ENCODE assay signal across 2 cellular contexts in the genomic region with DNA sequence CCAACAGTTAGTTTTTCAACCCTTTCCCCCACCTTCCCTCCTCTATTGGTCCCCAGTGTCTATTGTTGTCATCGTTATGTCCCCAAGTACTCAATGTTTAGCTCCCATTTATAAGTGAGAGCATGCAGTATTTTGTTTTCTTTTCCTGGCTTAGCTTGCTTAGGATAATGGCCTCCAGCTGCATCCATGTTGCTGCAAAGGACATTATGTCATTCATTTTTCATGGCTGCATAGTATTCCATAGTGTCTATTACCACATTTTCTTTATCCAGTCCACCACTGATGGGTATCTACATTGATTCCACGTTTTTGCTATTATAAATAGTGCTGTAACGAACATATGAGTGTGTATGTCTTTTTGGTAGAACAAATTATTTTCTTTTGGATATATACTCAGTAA.
TF ChIP-seq lines count a peak whose summit lies in the region.

No MANE protein-coding gene starts in this region.

TF ChIP-seq in HEK293, 187 proteins besides CTCF, POLR2A, EP300 and RAD21 (continued from another document):
- TF ChIP-seq, protein P1, sequence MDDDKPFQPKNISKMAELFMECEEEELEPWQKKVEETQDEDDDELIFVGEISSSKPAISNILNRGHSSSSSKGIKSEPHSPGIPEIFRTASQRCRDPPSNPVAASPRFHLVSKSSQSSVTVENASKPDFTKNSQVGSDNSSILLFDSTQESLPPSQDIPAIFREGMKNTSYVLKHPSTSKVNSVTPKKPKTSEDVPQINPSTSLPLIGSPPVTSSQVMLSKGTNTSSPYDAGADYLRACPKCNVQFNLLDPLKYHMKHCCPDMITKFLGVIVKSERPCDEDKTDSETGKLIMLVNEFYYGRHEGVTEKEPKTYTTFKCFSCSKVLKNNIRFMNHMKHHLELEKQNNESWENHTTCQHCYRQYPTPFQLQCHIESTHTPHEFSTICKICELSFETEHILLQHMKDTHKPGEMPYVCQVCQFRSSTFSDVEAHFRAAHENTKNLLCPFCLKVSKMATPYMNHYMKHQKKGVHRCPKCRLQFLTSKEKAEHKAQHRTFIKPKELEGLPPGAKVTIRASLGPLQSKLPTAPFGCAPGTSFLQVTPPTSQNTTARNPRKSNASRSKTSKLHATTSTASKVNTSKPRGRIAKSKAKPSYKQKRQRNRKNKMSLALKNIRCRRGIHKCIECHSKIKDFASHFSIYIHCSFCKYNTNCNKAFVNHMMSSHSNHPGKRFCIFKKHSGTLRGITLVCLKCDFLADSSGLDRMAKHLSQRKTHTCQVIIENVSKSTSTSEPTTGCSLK (tag by site-specific recombination; IDR thresholded peaks at IDR 0.05), result no peak
- TF ChIP-seq, protein P2, sequence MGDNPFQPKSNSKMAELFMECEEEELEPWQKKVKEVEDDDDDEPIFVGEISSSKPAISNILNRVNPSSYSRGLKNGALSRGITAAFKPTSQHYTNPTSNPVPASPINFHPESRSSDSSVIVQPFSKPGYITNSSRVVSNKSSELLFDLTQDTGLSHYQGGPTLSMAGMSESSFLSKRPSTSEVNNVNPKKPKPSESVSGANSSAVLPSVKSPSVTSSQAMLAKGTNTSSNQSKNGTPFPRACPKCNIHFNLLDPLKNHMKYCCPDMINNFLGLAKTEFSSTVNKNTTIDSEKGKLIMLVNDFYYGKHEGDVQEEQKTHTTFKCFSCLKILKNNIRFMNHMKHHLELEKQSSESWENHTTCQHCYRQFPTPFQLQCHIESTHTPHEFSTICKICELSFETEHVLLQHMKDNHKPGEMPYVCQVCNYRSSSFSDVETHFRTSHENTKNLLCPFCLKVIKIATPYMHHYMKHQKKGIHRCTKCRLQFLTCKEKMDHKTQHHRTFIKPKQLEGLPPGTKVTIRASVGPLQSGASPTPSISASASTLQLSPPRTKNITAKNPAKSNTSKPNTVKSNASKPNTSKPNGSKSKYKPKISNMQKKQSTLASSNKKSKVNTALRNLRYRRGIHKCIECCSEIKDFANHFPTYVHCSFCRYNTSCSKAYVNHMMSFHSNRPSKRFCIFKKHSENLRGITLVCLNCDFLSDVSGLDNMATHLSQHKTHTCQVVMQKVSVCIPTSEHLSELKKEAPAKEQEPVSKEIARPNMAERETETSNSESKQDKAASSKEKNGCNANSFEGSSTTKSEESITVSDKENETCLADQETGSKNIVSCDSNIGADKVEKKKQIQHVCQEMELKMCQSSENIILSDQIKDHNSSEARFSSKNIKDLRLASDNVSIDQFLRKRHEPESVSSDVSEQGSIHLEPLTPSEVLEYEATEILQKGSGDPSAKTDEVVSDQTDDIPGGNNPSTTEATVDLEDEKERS (tag by site-specific recombination; IDR thresholded peaks at IDR 0.05), result peak; percentile 98
TF ChIP-seq in HEK293: peak in this region for 3.

TF ChIP-seq in K562, 482 proteins besides CTCF, POLR2A, EP300 and RAD21 (continued from another document and continues in another):
- TF ChIP-seq, protein P3, sequence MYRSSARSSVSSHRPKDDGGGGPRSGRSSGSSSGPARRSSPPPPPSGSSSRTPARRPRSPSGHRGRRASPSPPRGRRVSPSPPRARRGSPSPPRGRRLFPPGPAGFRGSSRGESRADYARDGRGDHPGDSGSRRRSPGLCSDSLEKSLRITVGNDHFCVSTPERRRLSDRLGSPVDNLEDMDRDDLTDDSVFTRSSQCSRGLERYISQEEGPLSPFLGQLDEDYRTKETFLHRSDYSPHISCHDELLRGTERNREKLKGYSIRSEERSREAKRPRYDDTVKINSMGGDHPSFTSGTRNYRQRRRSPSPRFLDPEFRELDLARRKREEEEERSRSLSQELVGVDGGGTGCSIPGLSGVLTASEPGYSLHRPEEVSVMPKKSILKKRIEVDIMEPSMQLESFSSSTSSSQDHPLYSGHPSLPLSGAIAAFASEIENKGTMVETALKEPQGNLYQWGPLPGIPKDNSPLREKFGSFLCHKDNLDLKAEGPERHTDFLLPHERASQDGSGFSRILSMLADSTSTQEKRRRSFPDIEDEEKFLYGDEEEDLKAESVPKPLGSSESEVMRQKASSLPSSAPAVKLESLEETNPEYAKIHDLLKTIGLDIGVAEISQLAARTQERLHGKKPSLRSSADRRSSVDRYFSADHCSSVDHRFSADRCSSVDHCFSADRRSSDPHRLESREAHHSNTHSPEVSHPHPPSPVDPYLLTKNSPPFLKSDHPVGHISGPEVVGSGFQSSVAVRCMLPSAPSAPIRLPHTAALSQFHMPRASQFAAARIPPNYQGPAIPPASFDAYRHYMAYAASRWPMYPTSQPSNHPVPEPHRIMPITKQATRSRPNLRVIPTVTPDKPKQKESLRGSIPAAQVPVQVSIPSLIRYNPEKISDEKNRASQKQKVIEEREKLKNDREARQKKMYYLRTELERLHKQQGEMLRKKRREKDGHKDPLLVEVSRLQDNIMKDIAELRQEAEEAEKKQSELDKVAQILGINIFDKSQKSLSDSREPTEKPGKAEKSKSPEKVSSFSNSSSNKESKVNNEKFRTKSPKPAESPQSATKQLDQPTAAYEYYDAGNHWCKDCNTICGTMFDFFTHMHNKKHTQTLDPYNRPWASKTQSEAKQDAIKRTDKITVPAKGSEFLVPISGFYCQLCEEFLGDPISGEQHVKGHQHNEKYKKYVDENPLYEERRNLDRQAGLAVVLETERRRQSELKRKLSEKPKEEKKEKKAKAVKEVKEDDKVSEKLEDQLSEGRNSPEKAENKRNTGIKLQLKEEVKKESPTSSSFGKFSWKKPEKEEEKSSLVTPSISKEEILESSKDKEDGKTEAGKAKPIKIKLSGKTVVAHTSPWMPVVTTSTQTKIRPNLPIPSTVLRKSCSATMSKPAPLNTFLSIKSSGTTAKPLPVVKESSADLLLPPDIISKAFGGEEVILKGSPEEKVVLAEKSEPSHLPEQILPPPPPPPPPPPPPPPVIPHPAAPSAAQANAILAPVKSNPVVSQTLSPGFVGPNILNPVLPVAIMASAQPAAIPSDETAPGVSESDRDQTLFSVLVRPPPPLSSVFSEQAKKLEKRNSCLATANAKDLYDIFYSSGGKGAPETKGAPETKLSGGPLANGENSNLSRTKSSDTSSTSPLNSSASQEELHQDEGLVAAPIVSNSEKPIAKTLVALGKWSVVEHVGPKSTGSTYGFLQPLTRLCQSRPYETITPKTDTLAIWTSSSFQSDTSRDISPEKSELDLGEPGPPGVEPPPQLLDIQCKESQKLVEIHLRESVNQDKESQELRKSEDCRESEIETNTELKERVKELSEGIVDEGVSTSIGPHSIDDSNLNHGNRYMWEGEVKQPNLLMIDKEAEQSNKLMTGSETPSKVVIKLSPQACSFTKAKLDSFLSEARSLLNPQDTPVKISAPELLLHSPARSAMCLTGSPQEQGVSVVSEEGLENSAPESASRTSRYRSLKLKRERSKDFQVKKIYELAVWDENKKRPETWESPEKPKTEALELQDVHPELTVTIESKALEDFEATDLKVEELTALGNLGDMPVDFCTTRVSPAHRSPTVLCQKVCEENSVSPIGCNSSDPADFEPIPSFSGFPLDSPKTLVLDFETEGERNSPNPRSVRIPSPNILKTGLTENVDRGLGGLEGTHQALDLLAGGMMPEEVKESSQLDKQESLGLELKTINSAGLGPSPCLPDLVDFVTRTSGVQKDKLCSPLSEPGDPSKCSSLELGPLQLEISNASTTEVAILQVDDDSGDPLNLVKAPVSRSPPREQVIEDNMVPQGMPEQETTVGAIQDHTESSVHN (IDR thresholded peaks at IDR 0.05; ENCODE audit: borderline replicate concordance in 1 of 2, low read depth in 1 of 2), result no peak
- TF ChIP-seq ZNF197 (CRISPR knock-in tag; IDR thresholded peaks at IDR 0.05; ENCODE audit: low read depth), result no peak
- TF ChIP-seq HDAC1 (IDR thresholded peaks at IDR 0.05), result peak; percentile 36 to 52; a peak in 1 of 4 replicates
- TF ChIP-seq, protein P4, sequence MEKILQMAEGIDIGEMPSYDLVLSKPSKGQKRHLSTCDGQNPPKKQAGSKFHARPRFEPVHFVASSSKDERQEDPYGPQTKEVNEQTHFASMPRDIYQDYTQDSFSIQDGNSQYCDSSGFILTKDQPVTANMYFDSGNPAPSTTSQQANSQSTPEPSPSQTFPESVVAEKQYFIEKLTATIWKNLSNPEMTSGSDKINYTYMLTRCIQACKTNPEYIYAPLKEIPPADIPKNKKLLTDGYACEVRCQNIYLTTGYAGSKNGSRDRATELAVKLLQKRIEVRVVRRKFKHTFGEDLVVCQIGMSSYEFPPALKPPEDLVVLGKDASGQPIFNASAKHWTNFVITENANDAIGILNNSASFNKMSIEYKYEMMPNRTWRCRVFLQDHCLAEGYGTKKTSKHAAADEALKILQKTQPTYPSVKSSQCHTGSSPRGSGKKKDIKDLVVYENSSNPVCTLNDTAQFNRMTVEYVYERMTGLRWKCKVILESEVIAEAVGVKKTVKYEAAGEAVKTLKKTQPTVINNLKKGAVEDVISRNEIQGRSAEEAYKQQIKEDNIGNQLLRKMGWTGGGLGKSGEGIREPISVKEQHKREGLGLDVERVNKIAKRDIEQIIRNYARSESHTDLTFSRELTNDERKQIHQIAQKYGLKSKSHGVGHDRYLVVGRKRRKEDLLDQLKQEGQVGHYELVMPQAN (IDR thresholded peaks at IDR 0.05; ENCODE audit: borderline replicate concordance), result peak; percentile 57; the same call in 1 of the 2 replicates
- TF ChIP-seq HDAC2 (IDR thresholded peaks at IDR 0.05), result peak; percentile 92
- TF ChIP-seq HLTF (IDR thresholded peaks at IDR 0.05), result peak; percentile 64; the same call in 1 of the 2 replicates
- 0 out of 2 replicates have a peak, but pooled peaks have one; percentile 39 for TF ChIP-seq NCOA6 (IDR thresholded peaks at IDR 0.05)
- no peak for TF ChIP-seq CTBP1 (IDR thresholded peaks at IDR 0.05; ENCODE audit: borderline replicate concordance)
- TF ChIP-seq BCOR (IDR thresholded peaks at IDR 0.05), result peak; percentile 98
- peak; percentile 51; the same call in 1 of the 2 replicates for TF ChIP-seq KHSRP (IDR thresholded peaks at IDR 0.05)
- TF ChIP-seq, protein P5, sequence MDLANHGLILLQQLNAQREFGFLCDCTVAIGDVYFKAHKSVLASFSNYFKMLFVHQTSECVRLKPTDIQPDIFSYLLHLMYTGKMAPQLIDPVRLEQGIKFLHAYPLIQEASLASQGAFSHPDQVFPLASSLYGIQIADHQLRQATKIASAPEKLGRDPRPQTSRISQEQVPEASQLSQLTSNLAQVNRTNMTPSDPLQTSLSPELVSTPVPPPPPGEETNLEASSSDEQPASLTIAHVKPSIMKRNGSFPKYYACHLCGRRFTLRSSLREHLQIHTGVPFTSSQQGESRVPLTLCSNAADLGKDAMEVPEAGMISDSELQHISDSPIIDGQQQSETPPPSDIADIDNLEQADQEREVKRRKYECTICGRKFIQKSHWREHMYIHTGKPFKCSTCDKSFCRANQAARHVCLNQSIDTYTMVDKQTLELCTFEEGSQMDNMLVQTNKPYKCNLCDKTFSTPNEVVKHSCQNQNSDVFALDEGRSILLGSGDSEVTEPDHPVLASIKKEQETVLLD (IDR thresholded peaks at IDR 0.05), result 0 out of 2 replicates have a peak, but pooled peaks have one; percentile 17
- TF ChIP-seq, protein P6, sequence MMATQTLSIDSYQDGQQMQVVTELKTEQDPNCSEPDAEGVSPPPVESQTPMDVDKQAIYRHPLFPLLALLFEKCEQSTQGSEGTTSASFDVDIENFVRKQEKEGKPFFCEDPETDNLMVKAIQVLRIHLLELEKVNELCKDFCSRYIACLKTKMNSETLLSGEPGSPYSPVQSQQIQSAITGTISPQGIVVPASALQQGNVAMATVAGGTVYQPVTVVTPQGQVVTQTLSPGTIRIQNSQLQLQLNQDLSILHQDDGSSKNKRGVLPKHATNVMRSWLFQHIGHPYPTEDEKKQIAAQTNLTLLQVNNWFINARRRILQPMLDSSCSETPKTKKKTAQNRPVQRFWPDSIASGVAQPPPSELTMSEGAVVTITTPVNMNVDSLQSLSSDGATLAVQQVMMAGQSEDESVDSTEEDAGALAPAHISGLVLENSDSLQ (IDR thresholded peaks at IDR 0.05), result 0 out of 2 replicates have a peak, but pooled peaks have one; percentile 8
- peak; percentile 88 for TF ChIP-seq CHD4 (IDR thresholded peaks at IDR 0.05; ENCODE audit: insufficient read depth, insufficient replicate concordance, low read depth, low read length, poor library complexity, severe bottlenecking)
- TF ChIP-seq, protein P7, sequence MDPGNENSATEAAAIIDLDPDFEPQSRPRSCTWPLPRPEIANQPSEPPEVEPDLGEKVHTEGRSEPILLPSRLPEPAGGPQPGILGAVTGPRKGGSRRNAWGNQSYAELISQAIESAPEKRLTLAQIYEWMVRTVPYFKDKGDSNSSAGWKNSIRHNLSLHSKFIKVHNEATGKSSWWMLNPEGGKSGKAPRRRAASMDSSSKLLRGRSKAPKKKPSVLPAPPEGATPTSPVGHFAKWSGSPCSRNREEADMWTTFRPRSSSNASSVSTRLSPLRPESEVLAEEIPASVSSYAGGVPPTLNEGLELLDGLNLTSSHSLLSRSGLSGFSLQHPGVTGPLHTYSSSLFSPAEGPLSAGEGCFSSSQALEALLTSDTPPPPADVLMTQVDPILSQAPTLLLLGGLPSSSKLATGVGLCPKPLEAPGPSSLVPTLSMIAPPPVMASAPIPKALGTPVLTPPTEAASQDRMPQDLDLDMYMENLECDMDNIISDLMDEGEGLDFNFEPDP (CRISPR knock-in tag; IDR thresholded peaks at IDR 0.05), result no peak
- 0 out of 2 replicates have a peak, but pooled peaks have one; percentile 55 for TF ChIP-seq MTA1 (IDR thresholded peaks at IDR 0.05; ENCODE audit: borderline replicate concordance)
- TF ChIP-seq NELFE (IDR thresholded peaks at IDR 0.05; ENCODE audit: insufficient read depth, insufficient read length), result no peak
- TF ChIP-seq ARNT (IDR thresholded peaks at IDR 0.05), result peak in 1 of 2 experiments; percentile 63; a peak in 1 of 4 replicates
- peak in 1 of 2 experiments; percentile 96; a peak in 2 of 3 replicates for TF ChIP-seq CBX3 (IDR thresholded peaks at IDR 0.05; ENCODE audit: borderline replicate concordance in 1 of 2, low read length in 2 of 2)
- TF ChIP-seq SMARCA5 (IDR thresholded peaks at IDR 0.05), result peak; percentile 95
- TF ChIP-seq ZNF146 (CRISPR knock-in tag; IDR thresholded peaks at IDR 0.05; ENCODE audit: unreplicated experiment), result peak; percentile 100
- TF ChIP-seq, protein P8, sequence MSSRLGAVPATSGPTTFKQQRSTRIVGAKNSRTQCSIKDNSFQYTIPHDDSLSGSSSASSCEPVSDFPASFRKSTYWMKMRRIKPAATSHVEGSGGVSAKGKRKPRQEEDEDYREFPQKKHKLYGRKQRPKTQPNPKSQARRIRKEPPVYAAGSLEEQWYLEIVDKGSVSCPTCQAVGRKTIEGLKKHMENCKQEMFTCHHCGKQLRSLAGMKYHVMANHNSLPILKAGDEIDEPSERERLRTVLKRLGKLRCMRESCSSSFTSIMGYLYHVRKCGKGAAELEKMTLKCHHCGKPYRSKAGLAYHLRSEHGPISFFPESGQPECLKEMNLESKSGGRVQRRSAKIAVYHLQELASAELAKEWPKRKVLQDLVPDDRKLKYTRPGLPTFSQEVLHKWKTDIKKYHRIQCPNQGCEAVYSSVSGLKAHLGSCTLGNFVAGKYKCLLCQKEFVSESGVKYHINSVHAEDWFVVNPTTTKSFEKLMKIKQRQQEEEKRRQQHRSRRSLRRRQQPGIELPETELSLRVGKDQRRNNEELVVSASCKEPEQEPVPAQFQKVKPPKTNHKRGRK (tag; IDR thresholded peaks at IDR 0.05), result 0 out of 2 replicates have a peak, but pooled peaks have one; percentile 19
- TF ChIP-seq SMC3 (conservative IDR thresholded peaks at IDR 0.05; ENCODE audit: insufficient read depth, low read depth, low read length), result no peak
- TF ChIP-seq HDGF (IDR thresholded peaks at IDR 0.05), result peak; percentile 87
- no peak for TF ChIP-seq POLR2B (IDR thresholded peaks at IDR 0.05; ENCODE audit: low read depth, partially characterized antibody)
- no peak for TF ChIP-seq KLF1 (tag; IDR thresholded peaks at IDR 0.05)
- peak; percentile 91 to 94 for TF ChIP-seq KDM1A (IDR thresholded peaks at IDR 0.05)
- no peak for TF ChIP-seq JUN (IDR thresholded peaks at IDR 0.05; ENCODE audit: borderline replicate concordance, low read depth, low read length)
- no peak for TF ChIP-seq JUN (CRISPR knock-in tag; IDR thresholded peaks at IDR 0.05; ENCODE audit: borderline replicate concordance)
- peak; percentile 26 for TF ChIP-seq NCOA4 (IDR thresholded peaks at IDR 0.05; ENCODE audit: partially characterized antibody)
- TF ChIP-seq GABPB2 (CRISPR knock-in tag; conservative IDR thresholded peaks at IDR 0.05), result no peak
- TF ChIP-seq CC2D1A (IDR thresholded peaks at IDR 0.05), result peak; percentile 77; the same call in 1 of the 2 replicates
- TF ChIP-seq ETV5 (CRISPR knock-in tag; IDR thresholded peaks at IDR 0.05; ENCODE audit: low read depth), result no peak
- TF ChIP-seq SMAD4 (CRISPR knock-in tag; conservative IDR thresholded peaks at IDR 0.05), result no peak
